Comparison of ENCODE assay signal across 8 cellular contexts in the genomic region with DNA sequence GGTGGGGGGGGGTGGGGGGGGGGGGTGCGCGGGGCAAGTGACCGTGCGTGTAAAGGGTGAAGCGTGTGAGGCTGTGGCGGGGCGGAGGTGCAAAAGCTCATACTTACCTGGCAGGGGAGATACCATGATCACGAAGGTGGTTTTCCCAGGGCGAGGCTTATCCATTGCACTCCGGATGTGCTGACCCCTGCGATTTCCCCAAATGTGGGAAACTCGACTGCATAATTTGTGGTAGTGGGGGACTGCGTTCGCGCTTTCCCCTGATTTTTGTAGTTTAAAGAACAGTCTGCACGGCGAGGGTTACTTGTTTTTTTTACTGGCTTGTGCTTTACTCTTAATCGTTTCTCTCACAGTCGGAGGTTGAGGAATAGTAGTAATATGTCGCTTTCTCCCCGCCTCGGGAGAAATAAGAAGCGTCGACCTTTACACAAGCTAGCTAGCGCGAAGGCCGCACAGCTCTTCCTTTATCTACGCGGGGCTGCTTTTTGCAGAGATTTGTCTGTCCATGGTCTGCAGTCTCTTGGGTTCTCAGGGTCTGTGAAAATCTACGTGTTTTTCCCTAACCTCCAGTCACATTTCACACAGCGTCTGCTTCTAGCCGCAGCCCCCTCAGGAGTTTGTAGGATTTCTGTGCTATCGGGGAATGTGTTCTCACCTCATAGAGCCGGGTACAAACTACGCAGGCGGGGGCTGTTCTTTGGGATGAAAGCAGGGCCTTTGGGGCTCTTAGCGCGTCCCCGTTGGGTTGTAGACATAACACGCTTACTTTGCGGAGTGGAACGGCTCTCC.
DNase-seq lines count a peak whose midpoint lies in the region; ATAC-seq and TF ChIP-seq lines count a peak whose summit lies in the region.
"Not testable (repeated sequence)": the region's sequence is repeated elsewhere in the genome, so short reads cannot be mapped to it uniquely, and the experiment has no call there.

No MANE protein-coding gene starts in this region.

- intact Hi-C loops in IMR-90 (cut with micrococcal nuclease); OCI-LY7 (cut with micrococcal nuclease; ENCODE audit: unreplicated experiment): not testable (repeated sequence)

- H2AFZ ChIP-seq in IMR-90 (replicated peaks; ENCODE audit: low read length, poor library complexity); OCI-LY7 (ENCODE audit: low read length): not testable (repeated sequence)

- not testable (repeated sequence) for H4K91ac ChIP-seq in IMR-90 (ENCODE audit: insufficient read depth, low read depth, low read length)

- DNase-seq in DMS 273 treated with DMSO at 0.1 percent for 48 hours (lab: John Stamatoyannopoulos, UW) (peak; percentile 99), IMR-90 (peak; percentile 99), OCI-LY7 (ENCODE audit: low spot score) (peak; percentile 95), activated T-cell treated with anti-CD3 and anti-CD28 coated beads for 24 hours (ENCODE audit: low read depth) (peak; percentile 77), epithelial cell of proximal tubule (ENCODE audit: low read depth) (peak; percentile 97)
- peak; percentile 79 for DNase-seq in stimulated activated CD8-positive, alpha-beta memory T cell treated with anti-CD3 and anti-CD28 coated beads, Interleukin-4, amount 100 ng/mL, for 48 hours

- H3K9me2 ChIP-seq in OCI-LY7 (ENCODE audit: insufficient read depth, low read length), result not testable (repeated sequence)

- not testable (repeated sequence) for H3K9me3 ChIP-seq in IMR-90 (ENCODE audit: control insufficient read depth, insufficient read depth, low read length); OCI-LY7 (ENCODE audit: low read length); mucosa of stomach (ENCODE audit: control insufficient read depth, low read length)

- H2BK20ac ChIP-seq in IMR-90 (ENCODE audit: low read depth, low read length), result not testable (repeated sequence)

- not testable (repeated sequence) for H3K14ac ChIP-seq in IMR-90 (replicated peaks; ENCODE audit: low read depth, low read length)

- not testable (repeated sequence) for H3K79me1 ChIP-seq in IMR-90 (ENCODE audit: low read depth in 1 of 2, low read length in 2 of 2)

- H3K4me3 ChIP-seq in IMR-90 (ENCODE audit: insufficient read depth, low read depth, low read length) (peak overlapping the region; percentile 34), OCI-LY7 (ENCODE audit: low read depth, low read length, poor library complexity, severe bottlenecking) (peak overlapping the region; percentile 69), epithelial cell of proximal tubule (ENCODE audit: low read depth, low read length) (peak overlapping the region; percentile 36)
- not testable (repeated sequence) for H3K4me3 ChIP-seq in mucosa of stomach (ENCODE audit: low read length)

- not testable (repeated sequence) for H4K8ac ChIP-seq in IMR-90 (ENCODE audit: low read depth in 2 of 2, low read length in 2 of 2)

- not testable (repeated sequence) for H2AK5ac ChIP-seq in IMR-90 (ENCODE audit: low read depth, low read length)

- H3K9me1 ChIP-seq in IMR-90 (ENCODE audit: insufficient read depth, low read length), result not testable (repeated sequence)

- not testable (repeated sequence) for H4K5ac ChIP-seq in IMR-90 (ENCODE audit: low read depth, low read length)

- H3K18ac ChIP-seq in IMR-90 (ENCODE audit: low read depth, low read length), result not testable (repeated sequence)

- not testable (repeated sequence) for TF ChIP-seq CTCF in IMR-90 (conservative IDR thresholded peaks at IDR 0.05; ENCODE audit: low read depth, low read length); OCI-LY7 (conservative IDR thresholded peaks at IDR 0.05; ENCODE audit: low read length); epithelial cell of proximal tubule (conservative IDR thresholded peaks at IDR 0.05; ENCODE audit: low read depth, low read length)

- POLR2A ChIA-PET in IMR-90 (lab: Charles Lee; ENCODE audit: unreplicated experiment) (interaction anchor here (0.6 kb wide), 2 partner anchors 10 to 882 kb away, joined by 3 read pairs; no protein-coding TSS in a partner anchor), OCI-LY7 (lab: Charles Lee) (interaction anchor here (0.7 to 1.9 kb wide), 3 partner anchors 10 to 669 kb away, joined by 4 to 8 read pairs (median 4); no protein-coding TSS in a partner anchor)

- WGBS in IMR-90 (ENCODE audit: extremely low coverage in 2 of 2, insufficient read length in 1 of 2), 2 experiments, result 1% methylated on average over 11 of the region's 42 CpGs; no CpG with 5 or more reads in 1 of the 2 experiments

- not testable (repeated sequence) for H3K36me3 ChIP-seq in IMR-90 (ENCODE audit: control insufficient read depth, insufficient read depth, low read length); OCI-LY7 (ENCODE audit: insufficient read depth, low read length); mucosa of stomach (ENCODE audit: control insufficient read depth, insufficient read depth, low read length)

- not testable (repeated sequence) for H3K9ac ChIP-seq in IMR-90 (ENCODE audit: low read depth, low read length)
- H3K9ac ChIP-seq in mucosa of stomach (ENCODE audit: low read length), result peak overlapping the region; percentile 53

- dilution Hi-C loops in IMR-90 (cut with HindIII; ENCODE audit: low sequenced_read_pairs, unreplicated experiment), result not testable (repeated sequence)

- peak overlapping the region; percentile 20; the same call in 1 of the 2 replicates for H3K4ac ChIP-seq in IMR-90 (ENCODE audit: low read depth, low read length)

- not testable (repeated sequence) for TF ChIP-seq RAD21 in IMR-90 (IDR thresholded peaks at IDR 0.05; ENCODE audit: low read length)

- in situ Hi-C loops in IMR-90 (cut with MboI; ENCODE audit: low sequenced_read_pairs), result not testable (repeated sequence)

- not testable (repeated sequence) for H4K20me1 ChIP-seq in IMR-90 (ENCODE audit: insufficient read depth, low read length); OCI-LY7 (ENCODE audit: insufficient read depth, low read length)

- peak; percentile 91 for TF ChIP-seq POLR2A in IMR-90 (IDR thresholded peaks at IDR 0.05; ENCODE audit: low read depth, low read length)

- H3K4me2 ChIP-seq in IMR-90 (ENCODE audit: low read depth, low read length), result peak overlapping the region; percentile 83
- H3K4me2 ChIP-seq in OCI-LY7 (ENCODE audit: low read length), result peak overlapping the region; percentile 100

- not testable (repeated sequence) for H3K56ac ChIP-seq in IMR-90 (ENCODE audit: extremely low read depth, insufficient read depth, low read length)

- H3K27ac ChIP-seq in IMR-90 (ENCODE audit: insufficient read depth, low read length) (peak overlapping the region; percentile 18; the same call in 1 of the 2 replicates), OCI-LY7 (ENCODE audit: low read depth, low read length, poor library complexity, severe bottlenecking) (peak overlapping the region; percentile 99)

- H2BK5ac ChIP-seq in IMR-90 (ENCODE audit: low read depth, low read length, poor library complexity, severe bottlenecking), result peak overlapping the region; percentile 56

- H2AK9ac ChIP-seq in IMR-90 (replicated peaks; ENCODE audit: low read depth, low read length, poor library complexity), result not testable (repeated sequence)

- peak; percentile 92 for ATAC-seq in GM21529 (IDR thresholded peaks at IDR 0.05; ENCODE audit: unreplicated experiment)
- peak; percentile 92 for ATAC-seq in IMR-90 (ENCODE audit: low read depth)

- H3K23ac ChIP-seq in IMR-90 (ENCODE audit: low read depth, low read length), result peak overlapping the region; percentile 23

- H3K27me3 ChIP-seq in IMR-90 (ENCODE audit: control insufficient read depth, insufficient read depth, low read length); mucosa of stomach (ENCODE audit: control insufficient read depth, insufficient read depth, low read length): not testable (repeated sequence)

- CTCF ChIA-PET in IMR-90 (lab: Yijun Ruan, JAX); OCI-LY7 (lab: Charles Lee; ENCODE audit: unreplicated experiment): not testable (repeated sequence)

- H2BK15ac ChIP-seq in IMR-90 (ENCODE audit: low read depth, low read length), result not testable (repeated sequence)

- H3K4me1 ChIP-seq in IMR-90 (ENCODE audit: control insufficient read depth, insufficient read depth, low read length); mucosa of stomach (ENCODE audit: control insufficient read depth, insufficient read depth, low read length): not testable (repeated sequence)
- peaks cover 27% of the 10 kb centered on the region for H3K4me1 ChIP-seq in OCI-LY7 (ENCODE audit: insufficient read depth, low read length, poor library complexity, severe bottlenecking)

- not testable (repeated sequence) for H3K79me2 ChIP-seq in OCI-LY7 (ENCODE audit: insufficient read depth, low read depth, low read length)

- not testable (repeated sequence) for H2BK120ac ChIP-seq in IMR-90 (ENCODE audit: low read depth, low read length)

- BruUV-seq in IMR-90 (replicated peaks; lab: Mats Ljungman, UMichigan) (TSS peak; percentile 99), OCI-LY7 (replicated peaks; lab: Mats Ljungman, UMichigan) (TSS peak; percentile 100)

TF ChIP-seq in IMR-90, 13 proteins besides CTCF, POLR2A, EP300 and RAD21:
- TF ChIP-seq SMC3 (IDR thresholded peaks at IDR 0.05; ENCODE audit: low read depth, low read length), result peak; percentile 0; the same call in 1 of the 2 replicates
- peak; percentile 5; the same call in 1 of the 2 replicates for TF ChIP-seq MAZ (IDR thresholded peaks at IDR 0.05; ENCODE audit: borderline replicate concordance, low read depth, low read length)
- peak; percentile 28; the same call in 1 of the 2 replicates for TF ChIP-seq MAFK (IDR thresholded peaks at IDR 0.05; ENCODE audit: low read depth, low read length)
- 0 out of 2 replicates have a peak, but pooled peaks have one; percentile 28 for TF ChIP-seq CHD1 (IDR thresholded peaks at IDR 0.05; ENCODE audit: low read depth, low read length)
